ENCODE assay signal across 13 cellular contexts in genomic region chr1:119080586-119080985, GRCh38. TPM values are rescaled to one million over a fixed set of nuclear protein-coding genes. Genes with fewer than 3 reads are reported as not detected.
DNase-seq lines count a peak whose midpoint lies in the region; ATAC-seq and TF ChIP-seq lines count a peak whose summit lies in the region.
"Had no signal": no experiment of that assay in that cellular context is flagged by ENCODE, and none has a peak within 500 bp of the region (broad histone marks: within the 10 kb centered on the region; RNA-seq: fewer than 3 reads in every experiment).

No MANE protein-coding gene starts in this region.

- H3K36me3 ChIP-seq in heart left ventricle (no peaks in the 10 kb centered on the region), uterus (no peaks in the 10 kb centered on the region)
- H3K36me3 ChIP-seq: thyroid gland had no signal

- intact Hi-C loops in heart left ventricle (cut with DNase I), result no loop called here
- intact Hi-C loops in Right ventricle myocardium superior (cut with DNase I), result no loop called here
- intact Hi-C loops in uterus (cut with DNase I; ENCODE audit: low total_unique reads), result no loop called here

- H3K4me3 ChIP-seq in heart left ventricle, result peak overlapping the region in 3 of 12 donors; percentile 7 to 25 (median 17)
- no peak overlapping the region for H3K4me3 ChIP-seq in astrocyte of the spinal cord (ENCODE audit: low read depth, low read length)
- no peak overlapping the region for H3K4me3 ChIP-seq in uterus
- H3K4me3 ChIP-seq: thyroid gland had no signal

- H3K9me3 ChIP-seq in heart left ventricle, result peaks cover 0 to 11% (median 2%) of the 10 kb centered on the region in 12 donors
- no peaks in the 10 kb centered on the region for H3K9me3 ChIP-seq in uterus
- H3K9me3 ChIP-seq: thyroid gland had no signal

- no peak for TF ChIP-seq POLR2A in heart left ventricle (IDR thresholded peaks at IDR 0.05)
- no peak for TF ChIP-seq POLR2A in uterus (IDR thresholded peaks at IDR 0.05)

- TF ChIP-seq CTCF in heart left ventricle (IDR thresholded peaks at IDR 0.05), result no peak
- no peak for TF ChIP-seq CTCF in astrocyte of the spinal cord (IDR thresholded peaks at IDR 0.05; ENCODE audit: low read depth, low read length)
- no peak for TF ChIP-seq CTCF in uterus (IDR thresholded peaks at IDR 0.05)

- ATAC-seq in heart left ventricle, result peak; percentile 26 to 79 (median 62)
- no peak for ATAC-seq in Right ventricle myocardium superior (ENCODE audit: poor library complexity)

- H3K4me1 ChIP-seq in heart left ventricle, result peaks cover 0 to 37% (median 9%) of the 10 kb centered on the region in 12 donors
- no peaks in the 10 kb centered on the region for H3K4me1 ChIP-seq in uterus

- WGBS in heart left ventricle, 4 donors, result 54 to 63% (median 58%) methylated on average over 4 of the region's 4 CpGs

- in situ Hi-C loops in astrocyte of the spinal cord (cut with HindIII; ENCODE audit: low sequenced_read_pairs), result no loop called here

- H3K27ac ChIP-seq in heart left ventricle (peak overlapping the region in 3 of 12 donors; percentile 6 to 39 (median 17)), uterus (peak overlapping the region; percentile 9 to 42)

- DNase-seq in heart left ventricle (peak in 1 of 5 donors; percentile 8), Right ventricle myocardium superior (no peak), astrocyte of the spinal cord (ENCODE audit: low read depth, low spot score) (peak; percentile 99), islet precursor cell (peak; percentile 95), uterus (peak; percentile 20 to 50), globus pallidus (ENCODE audit: low spot score) (no peak), DMS53 (lab: John Stamatoyannopoulos, UW) (no peak)
- DNase-seq in activated naive CD4-positive, alpha-beta T cell treated with Interleukin-2 at 50 U/mL for 16 hours, result no peak
- DNase-seq: activated gamma-delta T cell; hippocampal formation; NCI-H2081 treated with DMSO at 0.1 percent for 48 hours; stimulated activated CD4-positive, alpha-beta T cell treated with anti-CD3 and anti-CD28 coated beads, Interleukin-15, amount 100 ng/mL, for 24 hours had no signal

- H3K27me3 ChIP-seq in heart left ventricle, result no peaks in the 10 kb centered on the region
- no peaks in the 10 kb centered on the region for H3K27me3 ChIP-seq in uterus
- H3K27me3 ChIP-seq: thyroid gland had no signal

RNA-seq across cellular contexts. Expression of gene WARS2, which starts 59.9 kb away (rescaled TPM):
- total RNA-seq in heart left ventricle (10 to 100 TPM in 6 of 9 donors, 1 to 10 TPM in 3; 8.5 to 15.5 (median 13.1) TPM), Right ventricle myocardium superior (6.5 TPM), uterus (10 to 100 TPM; 13.5 to 22.6 (median 18.5) TPM)
- 1 to 10 TPM; 3.9 to 7.7 TPM for polyA plus RNA-seq in heart left ventricle

Comparison
In these comparisons a context has a peak if more than half of its experiments do, and no peak if none do; other contexts are left out.
1. DNase-seq: peak in astrocyte of the spinal cord (single experiment), islet precursor cell (single experiment) and uterus (2 of 2); none in Right ventricle myocardium superior (single experiment), activated naive CD4-positive, alpha-beta T cell treated with Interleukin-2 at 50 U/mL for 16 hours (single experiment), globus pallidus (single experiment) and DMS53 (single experiment).